Comparison of ENCODE assay signal across 8 cellular contexts in genomic region chr1:232415481-232415880, GRCh38.
DNase-seq lines count a peak whose midpoint lies in the region; TF ChIP-seq lines count a peak whose summit lies in the region.
"Not testable (repeated sequence)": the region's sequence is repeated elsewhere in the genome, so short reads cannot be mapped to it uniquely, and the experiment has no call there.

No MANE protein-coding gene starts in this region.

- not testable (repeated sequence) for H3K27me3 ChIP-seq in parathyroid adenoma (ENCODE audit: control insufficient read depth, insufficient read depth, low read length); thyroid gland

- not testable (repeated sequence) for H3K4me3 ChIP-seq in parathyroid adenoma (ENCODE audit: low read depth, low read length)
- peak overlapping the region in 1 of 3 donors; percentile 8 for H3K4me3 ChIP-seq in thyroid gland (replicated peaks in 1 of 3)

- H3K27ac ChIP-seq in RWPE1 (peak overlapping the region; percentile 74), epithelial cell of prostate (peak overlapping the region; percentile 56), thyroid gland (peak overlapping the region in 2 of 3 donors; percentile 71 to 80)
- H3K27ac ChIP-seq in parathyroid adenoma: not testable (repeated sequence)

- POLR2A ChIA-PET in RWPE1 (lab: Yijun Ruan, JAX; ENCODE audit: low non-redundant PET): not testable (repeated sequence)
- POLR2A ChIA-PET in MCF 10A (lab: Yijun Ruan, JAX): interaction anchor here (0.8 kb wide), 1 partner anchor 23 kb away, joined by 3 read pairs; no protein-coding TSS in a partner anchor

- in situ Hi-C loops in ACHN (cut with HindIII; ENCODE audit: low pct_ligation_motif_present, low pct_unique_long_range_greater_than_20kb, low sequenced_read_pairs): not testable (repeated sequence)

- not testable (repeated sequence) for H3K4me2 ChIP-seq in parathyroid adenoma (ENCODE audit: low read length)

- CTCF ChIA-PET in RWPE1 (lab: Yijun Ruan, JAX): not testable (repeated sequence)
- CTCF ChIA-PET in MCF 10A (lab: Yijun Ruan, JAX): interaction anchor here (1.4 kb wide), 1 partner anchor 549 kb away, joined by 3 read pairs; no protein-coding TSS in a partner anchor

- H3K4me3 Mint-ChIP-seq in MCF 10A (ENCODE audit: unreplicated experiment): peak overlapping the region; percentile 49

- H3K9ac ChIP-seq in parathyroid adenoma: not testable (repeated sequence)

- not testable (repeated sequence) for H3K36me3 ChIP-seq in parathyroid adenoma (ENCODE audit: control insufficient read depth, insufficient read depth, low read length); thyroid gland

- BruUV-seq in MCF 10A (replicated peaks; lab: Mats Ljungman, UMichigan): not testable (repeated sequence)

- H2AFZ ChIP-seq in parathyroid adenoma: peak overlapping the region; percentile 22

- TF ChIP-seq CTCF in RWPE1 (conservative IDR thresholded peaks at IDR 0.05; ENCODE audit: low read depth); parathyroid adenoma (IDR thresholded peaks at IDR 0.05); thyroid gland (IDR thresholded peaks at IDR 0.05): not testable (repeated sequence)
- TF ChIP-seq CTCF in MCF 10A (IDR thresholded peaks at IDR 0.05; ENCODE audit: unreplicated experiment): peak; percentile 11

- not testable (repeated sequence) for TF ChIP-seq POLR2A in thyroid gland (IDR thresholded peaks at IDR 0.05)

- H3K9me3 ChIP-seq in parathyroid adenoma (ENCODE audit: control insufficient read depth, low read length); thyroid gland: not testable (repeated sequence)

- H3K9me3 Mint-ChIP-seq in MCF 10A (ENCODE audit: unreplicated experiment): not testable (repeated sequence)

- not testable (repeated sequence) for H3K4me1 ChIP-seq in parathyroid adenoma
- peaks cover 4 to 13% of the 10 kb centered on the region in 2 donors for H3K4me1 ChIP-seq in thyroid gland

- H3K4me1 Mint-ChIP-seq in MCF 10A (ENCODE audit: insufficient read depth, unreplicated experiment): peaks cover 21% of the 10 kb centered on the region

- H3K27me3 Mint-ChIP-seq in MCF 10A (ENCODE audit: insufficient read depth, unreplicated experiment): not testable (repeated sequence)

- not testable (repeated sequence) for H3K79me2 ChIP-seq in parathyroid adenoma

- peak overlapping the region; percentile 17 for H3K27ac Mint-ChIP-seq in MCF 10A (ENCODE audit: low read depth, unreplicated experiment)

- intact Hi-C loops in MCF 10A (cut with micrococcal nuclease): loop anchor here (2.0 to 5.0 kb wide), 2 partner anchors 549 to 658 kb away; no protein-coding TSS in a partner anchor
- intact Hi-C loops in thyroid gland (cut with DNase I): not testable (repeated sequence)

- H3K36me3 Mint-ChIP-seq in MCF 10A (ENCODE audit: insufficient read depth, unreplicated experiment): peaks cover 38% of the 10 kb centered on the region

- WGBS in thyroid gland, 2 donors: 40 to 53% methylated on average over 3 to 9 of the region's 10 CpGs

- DNase-seq in ACHN: peak; percentile 35
- peak; percentile 54 for DNase-seq in HT1080 (ENCODE audit: low read depth)
- DNase-seq in RWPE1 (ENCODE audit: low spot score): peak; percentile 67
- peak; percentile 70 for DNase-seq in MCF 10A (ENCODE audit: unreplicated experiment)
- DNase-seq in epithelial cell of prostate (ENCODE audit: low read depth, low spot score): peak; percentile 22
- DNase-seq in glomerular visceral epithelial cell (ENCODE audit: extremely low spot score): peak; percentile 58
- DNase-seq in thyroid gland: peak; percentile 72 to 83

Comparison
In these comparisons a context has a peak if more than half of its experiments do, and no peak if none do; other contexts are left out.
1. DNase-seq: peak in every context shown above with its lines; median percentile 78 in thyroid gland; 70 in MCF 10A; 67 in RWPE1; 58 in glomerular visceral epithelial cell; 54 in HT1080; 35 in ACHN; 22 in epithelial cell of prostate.